In genomic region chr2:95023222-95023597, GRCh38 we compare ENCODE assay signal across 8 cellular contexts. TPM values are rescaled to one million over a fixed set of nuclear protein-coding genes. Genes with fewer than 3 reads are reported as not detected.
A peak's percentile ranks its signal among the peaks of the same experiment; 100 is the strongest.
DNase-seq lines count a peak whose midpoint lies in the region; ATAC-seq and TF ChIP-seq lines count a peak whose summit lies in the region.

No MANE protein-coding gene starts in this region.

- DNase-seq in MCF 10A (ENCODE audit: unreplicated experiment) (peak; percentile 35), breast epithelium (ENCODE audit: low spot score in 2 of 2) (no peak), MM.1S (peak; percentile 51), progenitor cell of endocrine pancreas (ENCODE audit: low spot score, unreplicated experiment) (no peak), colonic mucosa (no peak), OCI-M1 (lab: John Stamatoyannopoulos, UW) (no peak)
- peak; percentile 56 to 68 for DNase-seq in activated T-cell treated with anti-CD3 and anti-CD28 coated beads, Interleukin-2, amount 50 U/mL, for 72 hours

- H3K36me3 ChIP-seq in breast epithelium (no peaks in the 10 kb centered on the region), MM.1S (replicated peaks; ENCODE audit: insufficient read depth, low read length) (no peaks in the 10 kb centered on the region), colonic mucosa (no peaks in the 10 kb centered on the region)

- intact Hi-C loops in MCF 10A (cut with micrococcal nuclease) (no loop called here), breast epithelium (cut with DNase I; ENCODE audit: low total_unique reads) (no loop called here), colonic mucosa (cut with DNase I) (loop anchor here (5.0 kb wide), 1 partner anchor 94 kb away; no protein-coding TSS in a partner anchor)

- H3K4me3 Mint-ChIP-seq in MCF 10A (ENCODE audit: unreplicated experiment), result no peak overlapping the region
- peak overlapping the region; percentile 0 to 36 for H3K4me3 Mint-ChIP-seq in activated T-cell treated with anti-CD3 and anti-CD28 coated beads, Interleukin-2, amount 50 U/mL, for 72 hours
- H3K4me3 Mint-ChIP-seq in progenitor cell of endocrine pancreas (ENCODE audit: low read depth), result no peak overlapping the region

- H4K20me1 ChIP-seq in MM.1S (ENCODE audit: insufficient read depth, low read length), result no peaks in the 10 kb centered on the region

- H3K27ac ChIP-seq in breast epithelium (no peak overlapping the region), MM.1S (ENCODE audit: low read length) (no peak overlapping the region), colonic mucosa (no peak overlapping the region)

- H3K27ac Mint-ChIP-seq in MCF 10A (ENCODE audit: low read depth, unreplicated experiment) (no peak overlapping the region), progenitor cell of endocrine pancreas (no peak overlapping the region)
- H3K27ac Mint-ChIP-seq in activated T-cell treated with anti-CD3 and anti-CD28 coated beads, Interleukin-2, amount 50 U/mL, for 72 hours, result peak overlapping the region; percentile 27

- H2AFZ ChIP-seq in MM.1S (ENCODE audit: low read length), result no peak overlapping the region

- no peak overlapping the region for H3K9ac ChIP-seq in MM.1S (ENCODE audit: low read length)
- H3K9ac ChIP-seq in colonic mucosa (ENCODE audit: low read depth in 2 of 2, low read length in 2 of 2), result no peak overlapping the region

- H3K4me1 Mint-ChIP-seq in MCF 10A (ENCODE audit: insufficient read depth, unreplicated experiment), result no peaks in the 10 kb centered on the region
- H3K4me1 Mint-ChIP-seq in activated T-cell treated with anti-CD3 and anti-CD28 coated beads, Interleukin-2, amount 50 U/mL, for 72 hours (ENCODE audit: low read depth), result peaks cover 54% of the 10 kb centered on the region
- peaks cover 15% of the 10 kb centered on the region for H3K4me1 Mint-ChIP-seq in progenitor cell of endocrine pancreas (ENCODE audit: low read depth)

- BruUV-seq in MCF 10A (replicated peaks; lab: Mats Ljungman, UMichigan), result no TSS peak

- TF ChIP-seq CTCF in MCF 10A (IDR thresholded peaks at IDR 0.05; ENCODE audit: unreplicated experiment), result no peak
- no peak for TF ChIP-seq CTCF in breast epithelium (IDR thresholded peaks at IDR 0.05)
- TF ChIP-seq CTCF in MM.1S (IDR thresholded peaks at IDR 0.05; ENCODE audit: low read length), result peak; percentile 46
- TF ChIP-seq CTCF in progenitor cell of endocrine pancreas (IDR thresholded peaks at IDR 0.05; ENCODE audit: unreplicated experiment), result peak; percentile 47
- TF ChIP-seq CTCF in colonic mucosa (IDR thresholded peaks at IDR 0.05), result no peak

- peak; percentile 51 to 60 for ATAC-seq in activated T-cell treated with anti-CD3 and anti-CD28 coated beads, Interleukin-2, amount 50 U/mL, for 72 hours (replicated peaks in 1 of 2)
- ATAC-seq in HG03469 (IDR thresholded peaks at IDR 0.05; ENCODE audit: unreplicated experiment), result no peak

- H3K9me2 ChIP-seq in MM.1S (replicated peaks; ENCODE audit: insufficient read depth, low read length), result no peaks in the 10 kb centered on the region

- CTCF ChIA-PET in MCF 10A (lab: Yijun Ruan, JAX), result interaction anchor here (0.6 to 4.7 kb wide), 34 partner anchors 9 to 1273 kb away, joined by 3 to 86 read pairs (median 5); partner anchors contain the start of gene MRPS5

- H3K36me3 Mint-ChIP-seq in MCF 10A (ENCODE audit: insufficient read depth, unreplicated experiment) (no peaks in the 10 kb centered on the region), progenitor cell of endocrine pancreas (ENCODE audit: insufficient read depth) (no peaks in the 10 kb centered on the region)
- peaks cover 0 to 2% of the 10 kb centered on the region in 2 donors for H3K36me3 Mint-ChIP-seq in activated T-cell treated with anti-CD3 and anti-CD28 coated beads, Interleukin-2, amount 50 U/mL, for 72 hours (ENCODE audit: insufficient read depth in 2 of 2)

- no peaks in the 10 kb centered on the region for H3K79me2 ChIP-seq in MM.1S (ENCODE audit: low read length)

- no peak overlapping the region for H3K4me2 ChIP-seq in MM.1S (ENCODE audit: low read depth, low read length)

- H3K9me3 Mint-ChIP-seq in MCF 10A (ENCODE audit: unreplicated experiment) (no peaks in the 10 kb centered on the region), progenitor cell of endocrine pancreas (ENCODE audit: low read depth) (no peaks in the 10 kb centered on the region)
- H3K9me3 Mint-ChIP-seq in activated T-cell treated with anti-CD3 and anti-CD28 coated beads, Interleukin-2, amount 50 U/mL, for 72 hours, result no peaks in the 10 kb centered on the region

- H3K27me3 ChIP-seq in breast epithelium (peaks cover 0 to 56% of the 10 kb centered on the region in 2 donors), MM.1S (replicated peaks; ENCODE audit: insufficient read depth, low read length) (peaks cover 4% of the 10 kb centered on the region; the same call in 1 of the 2 replicates), colonic mucosa (peaks cover 27% of the 10 kb centered on the region)

- TF ChIP-seq POLR2A in breast epithelium (IDR thresholded peaks at IDR 0.05), result no peak

- no peaks in the 10 kb centered on the region for H3F3A ChIP-seq in MM.1S (ENCODE audit: insufficient read depth, low read length)

- H3K9me3 ChIP-seq in breast epithelium (no peaks in the 10 kb centered on the region), MM.1S (replicated peaks; ENCODE audit: insufficient read depth, low read length) (no peaks in the 10 kb centered on the region), colonic mucosa (no peaks in the 10 kb centered on the region)

- POLR2A ChIA-PET in MCF 10A (lab: Yijun Ruan, JAX), result no interaction called here

- H3K4me1 ChIP-seq in breast epithelium (peaks cover 0 to 4% of the 10 kb centered on the region in 2 donors), MM.1S (ENCODE audit: low read length) (0 out of 2 replicates have a peak, but pooled peaks cover 6% of the 10 kb centered on the region), colonic mucosa (no peaks in the 10 kb centered on the region)

- H3K27me3 Mint-ChIP-seq in MCF 10A (ENCODE audit: insufficient read depth, unreplicated experiment) (peaks cover 42% of the 10 kb centered on the region), progenitor cell of endocrine pancreas (peaks cover 69% of the 10 kb centered on the region)
- no peaks in the 10 kb centered on the region for H3K27me3 Mint-ChIP-seq in activated T-cell treated with anti-CD3 and anti-CD28 coated beads, Interleukin-2, amount 50 U/mL, for 72 hours (ENCODE audit: low read depth)

- H3K4me3 ChIP-seq in breast epithelium (no peak overlapping the region), MM.1S (ENCODE audit: low read length) (no peak overlapping the region), colonic mucosa (no peak overlapping the region)

RNA-seq across cellular contexts. Expression of gene MAL, which starts 2.3 kb away (rescaled TPM):
- total RNA-seq in MCF 10A (2022) (not detected in 2 replicates), breast epithelium (1 to 10 TPM in 1 of 3 donors, under 1 TPM in 1, not detected in 1; 0.32 to 2.3 TPM), progenitor cell of endocrine pancreas (not detected in 2 replicates), colonic mucosa (1 to 10 TPM in 1 of 2 donors, under 1 TPM in 1; 0.54 to 3.5 TPM)
- total RNA-seq in activated T-cell treated with anti-CD3 and anti-CD28 coated beads, Interleukin-2, amount 50 U/mL, for 72 hours, result 10 to 100 TPM; 92.6 to 93.8 TPM

Comparison
In these comparisons a context has a peak if more than half of its experiments do, and no peak if none do; other contexts are left out.
1. DNase-seq: peak in MCF 10A (single experiment), MM.1S (single experiment) and activated T-cell treated with anti-CD3 and anti-CD28 coated beads, Interleukin-2, amount 50 U/mL, for 72 hours (2 of 2); none in breast epithelium (0 of 2), progenitor cell of endocrine pancreas (single experiment), colonic mucosa (single experiment) and OCI-M1 (single experiment).
2. H3K4me3 Mint-ChIP-seq: peak in activated T-cell treated with anti-CD3 and anti-CD28 coated beads, Interleukin-2, amount 50 U/mL, for 72 hours (2 of 2); none in MCF 10A (single experiment) and progenitor cell of endocrine pancreas (single experiment).
3. CTCF ChIP-seq: peak in MM.1S (single experiment) and progenitor cell of endocrine pancreas (single experiment); none in MCF 10A (single experiment), breast epithelium (0 of 3) and colonic mucosa (single experiment).
4. RNA of gene MAL, which starts 2.3 kb away (total RNA-seq): 92.6 to 93.8 TPM in activated T-cell treated with anti-CD3 and anti-CD28 coated beads, Interleukin-2, amount 50 U/mL, for 72 hours; 0.54 to 3.5 TPM in colonic mucosa, 0.32 to 2.3 TPM in breast epithelium, not detected in progenitor cell of endocrine pancreas and not detected in MCF 10A; every median in the first group is over 10 times any median in the second.